ENCODE assay signal across 15 cellular contexts in genomic region chr2:236498369-236498768, GRCh38.
A peak's percentile ranks its signal among the peaks of the same experiment; 100 is the strongest.
DNase-seq lines count a peak whose midpoint lies in the region; FAIRE-seq and TF ChIP-seq lines count a peak whose summit lies in the region.
"Had no signal": no experiment of that assay in that cellular context is flagged by ENCODE, and none has a peak within 500 bp of the region (broad histone marks: within the 10 kb centered on the region; RNA-seq: fewer than 3 reads in every experiment).

No MANE protein-coding gene starts in this region.

- H2BK15ac ChIP-seq in neuronal stem cell (ENCODE audit: low read length) = no peak overlapping the region

- H3K4me2 ChIP-seq in astrocyte (ENCODE audit: low read length) (no peak overlapping the region), neuronal stem cell (ENCODE audit: insufficient read depth, low read length, poor library complexity, severe bottlenecking) (no peak overlapping the region)

- WGBS in thyroid gland, 2 donors = 58% methylated on average over 7 of the region's 7 CpGs
- no CpG with 5 or more reads among the region's 7 CpGs for WGBS in neuronal stem cell (ENCODE audit: extremely low coverage in 2 of 2, insufficient read length in 2 of 2, insufficient replicate concordance in 1 of 2), 2 donors

- H2BK12ac ChIP-seq in neuronal stem cell (ENCODE audit: low read length) = no peak overlapping the region

- H3K27me3 ChIP-seq in astrocyte (ENCODE audit: insufficient read depth, low read length) = peaks cover 3% of the 10 kb centered on the region
- no peaks in the 10 kb centered on the region for H3K27me3 ChIP-seq in thyroid gland
- H3K27me3 ChIP-seq in neuronal stem cell (ENCODE audit: control insufficient read depth in 3 of 3, insufficient read depth in 3 of 3, low read depth in 1 of 3, low read length in 3 of 3) = no peaks in the 10 kb centered on the region
- H3K27me3 ChIP-seq: colonic mucosa had no signal

- no peak overlapping the region for H2BK120ac ChIP-seq in neuronal stem cell (ENCODE audit: low read depth, low read length)

- no peak overlapping the region for H2BK5ac ChIP-seq in neuronal stem cell (ENCODE audit: low read length)

- H4K91ac ChIP-seq in neuronal stem cell (ENCODE audit: low read depth, low read length, poor library complexity) = no peak overlapping the region

- no peaks in the 10 kb centered on the region for H3K36me3 ChIP-seq in astrocyte (ENCODE audit: insufficient read depth, low read length)
- peaks cover 0 to 4% of the 10 kb centered on the region in 2 donors for H3K36me3 ChIP-seq in thyroid gland
- H3K36me3 ChIP-seq in neuronal stem cell (replicated peaks in 1 of 2; ENCODE audit: control insufficient read depth in 2 of 2, insufficient read depth in 2 of 2, low read length in 2 of 2) = no peaks in the 10 kb centered on the region
- H3K36me3 ChIP-seq: colonic mucosa had no signal

- H3K79me1 ChIP-seq in neuronal stem cell (ENCODE audit: low read depth, low read length) = no peaks in the 10 kb centered on the region

- no peaks in the 10 kb centered on the region for H3K79me2 ChIP-seq in astrocyte (ENCODE audit: insufficient read depth, low read length)

- H3K36me3 Mint-ChIP-seq in HFFc6 (ENCODE audit: low read depth) (0 out of 2 replicates have a peak, but pooled peaks cover 5% of the 10 kb centered on the region), astrocyte (ENCODE audit: low read depth, unreplicated experiment) (no peaks in the 10 kb centered on the region)
- H3K36me3 Mint-ChIP-seq: naive B cell had no signal

- no peak overlapping the region for H3K4me3 ChIP-seq in astrocyte (ENCODE audit: insufficient read depth, low read depth, low read length)
- H3K4me3 ChIP-seq in thyroid gland (replicated peaks in 1 of 3) = no peak overlapping the region
- H3K4me3 ChIP-seq in neuronal stem cell (ENCODE audit: low read length in 2 of 2) = no peak overlapping the region
- H3K4me3 ChIP-seq: colonic mucosa had no signal

- H3K27ac Mint-ChIP-seq in HFFc6 (no peak overlapping the region), astrocyte (ENCODE audit: unreplicated experiment) (peak overlapping the region; percentile 94)
- H3K27ac Mint-ChIP-seq: activated B cell treated with CpG ODN at 0.5 μM for 24 hours; activated naive CD8-positive, alpha-beta T cell had no signal

- TF ChIP-seq POLR2A in thyroid gland (IDR thresholded peaks at IDR 0.05) = no peak

- peak overlapping the region; percentile 34 for H2AFZ ChIP-seq in astrocyte (ENCODE audit: low read depth, low read length)
- no peak overlapping the region for H2AFZ ChIP-seq in neuronal stem cell (ENCODE audit: low read length)

- H4K20me1 ChIP-seq in astrocyte (ENCODE audit: insufficient read depth, low read length) = no peaks in the 10 kb centered on the region

- no peak overlapping the region for H2AK5ac ChIP-seq in neuronal stem cell (ENCODE audit: low read depth, low read length)

- intact Hi-C loops in thyroid gland (cut with DNase I) = no loop called here

- no peak overlapping the region for H3K4me3 Mint-ChIP-seq in HFFc6
- H3K4me3 Mint-ChIP-seq in astrocyte (ENCODE audit: unreplicated experiment) = no peak overlapping the region
- H3K4me3 Mint-ChIP-seq: activated B cell treated with CpG ODN at 0.5 μM for 24 hours; activated naive CD8-positive, alpha-beta T cell; naive B cell had no signal

- peak overlapping the region; percentile 19 for H3K27ac ChIP-seq in astrocyte (ENCODE audit: low read depth, low read length)
- peak overlapping the region; percentile 67 to 87 (median 80) for H3K27ac ChIP-seq in thyroid gland
- H3K27ac ChIP-seq in neuronal stem cell (replicated peaks; ENCODE audit: low read length) = no peak overlapping the region
- H3K27ac ChIP-seq: colonic mucosa had no signal

- H3K27me3 Mint-ChIP-seq in HFFc6 (ENCODE audit: insufficient read depth) (peaks cover 3% of the 10 kb centered on the region; the same call in 1 of the 2 replicates), astrocyte (ENCODE audit: low read depth, unreplicated experiment) (peaks cover 4% of the 10 kb centered on the region)

- no peaks in the 10 kb centered on the region for H3K9me3 ChIP-seq in astrocyte (ENCODE audit: insufficient read depth, low read depth, low read length)
- no peaks in the 10 kb centered on the region for H3K9me3 ChIP-seq in thyroid gland
- no peaks in the 10 kb centered on the region for H3K9me3 ChIP-seq in neuronal stem cell (replicated peaks in 1 of 2; ENCODE audit: control insufficient read depth in 2 of 2, insufficient read depth in 1 of 2, low read depth in 1 of 2, low read length in 2 of 2)
- H3K9me3 ChIP-seq: colonic mucosa had no signal

- H3K9ac ChIP-seq in astrocyte (ENCODE audit: low read length) (no peak overlapping the region), neuronal stem cell (ENCODE audit: low read depth, low read length, poor library complexity) (no peak overlapping the region)

- H3K4me1 Mint-ChIP-seq in HFFc6 (ENCODE audit: low read depth) (no peaks in the 10 kb centered on the region), astrocyte (ENCODE audit: low read depth, unreplicated experiment) (peaks cover 8% of the 10 kb centered on the region)
- H3K4me1 Mint-ChIP-seq: activated B cell treated with CpG ODN at 0.5 μM for 24 hours, naive B cell had no signal

- H3K14ac ChIP-seq in neuronal stem cell (ENCODE audit: low read length) = no peak overlapping the region

- H3K9me3 Mint-ChIP-seq in HFFc6 = peaks cover 46% of the 10 kb centered on the region
- H3K9me3 Mint-ChIP-seq in astrocyte (ENCODE audit: unreplicated experiment) = peaks cover 4% of the 10 kb centered on the region
- H3K9me3 Mint-ChIP-seq: activated B cell treated with CpG ODN at 0.5 μM for 24 hours had no signal

- H4K8ac ChIP-seq in neuronal stem cell (ENCODE audit: low read depth, low read length) = no peak overlapping the region

- H3K18ac ChIP-seq in neuronal stem cell (ENCODE audit: low read length) = no peak overlapping the region

- FAIRE-seq in astrocyte (lab: Jason Lieb, UNC) = no peak

- H3K4me1 ChIP-seq in astrocyte (ENCODE audit: insufficient read depth, low read length) (peaks cover 4% of the 10 kb centered on the region), thyroid gland (peaks cover 15% of the 10 kb centered on the region in 2 donors), neuronal stem cell (ENCODE audit: control insufficient read depth in 2 of 2, insufficient read depth in 1 of 2, low read depth in 1 of 2, low read length in 2 of 2) (peaks cover 5% of the 10 kb centered on the region in 2 donors)
- H3K4me1 ChIP-seq: colonic mucosa had no signal

- H3K4ac ChIP-seq in neuronal stem cell (ENCODE audit: low read length) = no peak overlapping the region

- TF ChIP-seq CTCF in HFFc6 (IDR thresholded peaks at IDR 0.05) (no peak), astrocyte (IDR thresholded peaks at IDR 0.05; ENCODE audit: insufficient read depth, low read depth, low read length) (no peak), thyroid gland (IDR thresholded peaks at IDR 0.05) (peak in 1 of 6 experiments; percentile 3)

- DNase-seq in HFFc6 (peak; percentile 6), astrocyte (ENCODE audit: low read depth) (peak; percentile 90), iPS-NIHi11 (ENCODE audit: low spot score) (peak; percentile 26), thyroid gland (peak; percentile 89 to 92), neuronal stem cell (ENCODE audit: low spot score) (no peak), mesenteric fat pad (ENCODE audit: low spot score) (no peak), NOMO-1 treated with dmso at 0.1 percent for 144 hours (lab: John Stamatoyannopoulos, UW; ENCODE audit: unreplicated experiment) (no peak)
- DNase-seq: activated B cell treated with CpG ODN at 0.5 μM for 24 hours; activated CD8-positive, alpha-beta memory T cell treated with anti-CD3 and anti-CD28 coated beads, Interleukin-2, amount 50 U/mL, for 48 hours; colonic mucosa; naive B cell; NCI-H1048; retina; stimulated activated naive CD4-positive, alpha-beta T cell treated with Interleukin-2 at 50 U/mL for 16 hours had no signal

- no peak overlapping the region for H3K23ac ChIP-seq in neuronal stem cell (ENCODE audit: low read depth, low read length, poor library complexity)

Comparison
In these comparisons a context has a peak if more than half of its experiments do, and no peak if none do; other contexts are left out.
1. DNase-seq: peak in HFFc6 (single experiment), astrocyte (single experiment), iPS-NIHi11 (single experiment) and thyroid gland (2 of 2); none in neuronal stem cell (single experiment), mesenteric fat pad (single experiment) and NOMO-1 treated with dmso at 0.1 percent for 144 hours (single experiment).